22 cellular contexts compared by ENCODE assay signal in the genomic region with DNA sequence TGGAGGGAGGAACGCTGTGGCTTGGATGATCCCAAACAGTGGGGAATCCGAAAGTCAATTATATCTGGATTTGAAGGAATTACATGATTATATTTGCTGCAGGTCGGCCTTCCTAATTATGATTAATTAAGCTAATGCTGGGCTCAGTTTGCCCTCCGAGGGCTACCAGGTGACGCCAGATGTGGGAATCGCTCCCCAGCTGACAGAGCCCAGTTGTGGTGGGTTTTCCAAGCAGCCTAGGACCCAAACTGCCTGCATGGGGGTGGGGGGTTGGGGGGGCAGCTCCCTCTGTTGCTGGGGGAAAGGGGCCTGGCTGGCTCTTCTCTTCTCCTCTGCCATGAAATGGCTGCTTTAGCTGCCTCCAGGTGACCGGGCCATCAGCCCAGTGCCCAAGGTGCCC.
DNase-seq lines count a peak whose midpoint lies in the region; ATAC-seq and TF ChIP-seq lines count a peak whose summit lies in the region.
"Had no signal": no experiment of that assay in that cellular context is flagged by ENCODE, and none has a peak within 500 bp of the region (broad histone marks: within the 10 kb centered on the region; RNA-seq: fewer than 3 reads in every experiment).

No MANE protein-coding gene starts in this region.

- no peak for TF ChIP-seq CTCF in Caco-2 (IDR thresholded peaks at IDR 0.05; ENCODE audit: insufficient read depth in 1 of 2, low read depth in 1 of 2, low read length in 1 of 2, severe bottlenecking in 1 of 2, unreplicated experiment in 1 of 2)

- POLR2A ChIA-PET in activated naive CD8-positive, alpha-beta T cell treated with anti-CD3 and anti-CD28 coated beads, Interleukin-2, amount 10 ng/mL, durations not matched to agents 7 days and 5 days (lab: Charles Lee), result interaction anchor here (0.7 kb wide), 1 partner anchor 19 kb away, joined by 3 read pairs; no protein-coding TSS in a partner anchor
- POLR2A ChIA-PET in Caco-2 (lab: Charles Lee), result no interaction called here

- no peaks in the 10 kb centered on the region for H3K4me1 ChIP-seq in Caco-2
- H3K4me1 ChIP-seq: SJSA1 had no signal

- H3K9me3 Mint-ChIP-seq in activated naive CD8-positive, alpha-beta T cell treated with anti-CD3 and anti-CD28 coated beads, Interleukin-2, amount 10 ng/mL, durations not matched to agents 7 days and 5 days, result no peaks in the 10 kb centered on the region
- no peaks in the 10 kb centered on the region for H3K9me3 Mint-ChIP-seq in activated naive CD8-positive, alpha-beta T cell treated with anti-CD3 and anti-CD28 coated beads, Interleukin-2, amount 50 U/mL, for 24 hours
- peaks cover 2% of the 10 kb centered on the region for H3K9me3 Mint-ChIP-seq in memory B cell
- no peaks in the 10 kb centered on the region for H3K9me3 Mint-ChIP-seq in stimulated activated naive B cell treated with anti-CD40 and anti-IgM and Interleukin-4, amounts not matched to agents 10 μg/mL and 1 μg/mL and 100 μg/mL, for 72 hours
- H3K9me3 Mint-ChIP-seq in Caco-2 (ENCODE audit: unreplicated experiment), result no peaks in the 10 kb centered on the region

- H3K36me3 ChIP-seq in Caco-2 (ENCODE audit: control insufficient read depth, insufficient read depth, low read length), result no peaks in the 10 kb centered on the region
- H3K36me3 ChIP-seq: SJSA1 had no signal

- intact Hi-C loops in Caco-2 (cut with micrococcal nuclease; ENCODE audit: unreplicated experiment), result no loop called here

- H3K4me3 Mint-ChIP-seq in activated naive CD8-positive, alpha-beta T cell treated with anti-CD3 and anti-CD28 coated beads, Interleukin-2, amount 10 ng/mL, durations not matched to agents 7 days and 5 days, result no peak overlapping the region
- no peak overlapping the region for H3K4me3 Mint-ChIP-seq in activated naive CD8-positive, alpha-beta T cell treated with anti-CD3 and anti-CD28 coated beads, Interleukin-2, amount 50 U/mL, for 24 hours
- peak overlapping the region; percentile 30 for H3K4me3 Mint-ChIP-seq in memory B cell
- no peak overlapping the region for H3K4me3 Mint-ChIP-seq in stimulated activated naive B cell treated with anti-CD40 and anti-IgM and Interleukin-4, amounts not matched to agents 10 μg/mL and 1 μg/mL and 100 μg/mL, for 72 hours
- H3K4me3 Mint-ChIP-seq in Caco-2 (ENCODE audit: unreplicated experiment), result no peak overlapping the region
- H3K4me3 Mint-ChIP-seq: CD14-positive monocyte had no signal

- no peak for ATAC-seq in activated naive CD8-positive, alpha-beta T cell treated with anti-CD3 and anti-CD28 coated beads, Interleukin-2, amount 10 ng/mL, durations not matched to agents 7 days and 5 days (ENCODE audit: low read depth)
- ATAC-seq in activated naive CD8-positive, alpha-beta T cell treated with anti-CD3 and anti-CD28 coated beads, Interleukin-2, amount 50 U/mL, for 24 hours, result no peak
- ATAC-seq in memory B cell (ENCODE audit: low read depth), result no peak
- ATAC-seq in stimulated activated naive B cell treated with anti-CD40 and anti-IgM and Interleukin-4, amounts not matched to agents 10 μg/mL and 1 μg/mL and 100 μg/mL, for 72 hours (replicated peaks), result no peak

- no peaks in the 10 kb centered on the region for H3K27me3 ChIP-seq in Caco-2 (replicated peaks; ENCODE audit: control insufficient read depth, insufficient read depth, low read length)
- H3K27me3 ChIP-seq: SJSA1 had no signal

- H3K27ac Mint-ChIP-seq in activated naive CD8-positive, alpha-beta T cell treated with anti-CD3 and anti-CD28 coated beads, Interleukin-2, amount 10 ng/mL, durations not matched to agents 7 days and 5 days, result peak overlapping the region; percentile 68
- H3K27ac Mint-ChIP-seq in activated naive CD8-positive, alpha-beta T cell treated with anti-CD3 and anti-CD28 coated beads, Interleukin-2, amount 50 U/mL, for 24 hours, result no peak overlapping the region
- H3K27ac Mint-ChIP-seq in memory B cell (peak overlapping the region; percentile 38), Caco-2 (ENCODE audit: unreplicated experiment) (no peak overlapping the region)
- peak overlapping the region; percentile 51 for H3K27ac Mint-ChIP-seq in stimulated activated naive B cell treated with anti-CD40 and anti-IgM and Interleukin-4, amounts not matched to agents 10 μg/mL and 1 μg/mL and 100 μg/mL, for 72 hours
- H3K27ac Mint-ChIP-seq: CD14-positive monocyte had no signal

- no peak overlapping the region for H3K4me3 ChIP-seq in Caco-2 (ENCODE audit: low read depth, low read length)
- H3K4me3 ChIP-seq: SJSA1 had no signal

- peaks cover 8% of the 10 kb centered on the region for H3K4me1 Mint-ChIP-seq in activated naive CD8-positive, alpha-beta T cell treated with anti-CD3 and anti-CD28 coated beads, Interleukin-2, amount 10 ng/mL, durations not matched to agents 7 days and 5 days
- H3K4me1 Mint-ChIP-seq in activated naive CD8-positive, alpha-beta T cell treated with anti-CD3 and anti-CD28 coated beads, Interleukin-2, amount 50 U/mL, for 24 hours, result peaks cover 17% of the 10 kb centered on the region
- H3K4me1 Mint-ChIP-seq in memory B cell (peaks cover 38% of the 10 kb centered on the region), Caco-2 (ENCODE audit: low read depth, unreplicated experiment) (no peaks in the 10 kb centered on the region)
- peaks cover 38 to 57% of the 10 kb centered on the region in 2 donors for H3K4me1 Mint-ChIP-seq in stimulated activated naive B cell treated with anti-CD40 and anti-IgM and Interleukin-4, amounts not matched to agents 10 μg/mL and 1 μg/mL and 100 μg/mL, for 72 hours
- H3K4me1 Mint-ChIP-seq: CD14-positive monocyte had no signal

- CTCF ChIA-PET in Caco-2 (lab: Charles Lee), result no interaction called here

- H3K36me3 Mint-ChIP-seq in activated naive CD8-positive, alpha-beta T cell treated with anti-CD3 and anti-CD28 coated beads, Interleukin-2, amount 10 ng/mL, durations not matched to agents 7 days and 5 days, result no peaks in the 10 kb centered on the region
- no peaks in the 10 kb centered on the region for H3K36me3 Mint-ChIP-seq in activated naive CD8-positive, alpha-beta T cell treated with anti-CD3 and anti-CD28 coated beads, Interleukin-2, amount 50 U/mL, for 24 hours (ENCODE audit: low read depth)
- H3K36me3 Mint-ChIP-seq in memory B cell, result peaks cover 3% of the 10 kb centered on the region
- no peaks in the 10 kb centered on the region for H3K36me3 Mint-ChIP-seq in stimulated activated naive B cell treated with anti-CD40 and anti-IgM and Interleukin-4, amounts not matched to agents 10 μg/mL and 1 μg/mL and 100 μg/mL, for 72 hours
- no peaks in the 10 kb centered on the region for H3K36me3 Mint-ChIP-seq in Caco-2 (ENCODE audit: insufficient read depth, unreplicated experiment)
- H3K36me3 Mint-ChIP-seq: CD14-positive monocyte had no signal

- H3K9me3 ChIP-seq in Caco-2, result no peaks in the 10 kb centered on the region
- H3K9me3 ChIP-seq: SJSA1 had no signal

- DNase-seq in activated naive CD8-positive, alpha-beta T cell treated with anti-CD3 and anti-CD28 coated beads, Interleukin-2, amount 10 ng/mL, durations not matched to agents 7 days and 5 days, result no peak
- DNase-seq in activated naive CD8-positive, alpha-beta T cell treated with anti-CD3 and anti-CD28 coated beads, Interleukin-2, amount 50 U/mL, for 24 hours, result no peak
- DNase-seq in NCI-H82 (lab: John Stamatoyannopoulos, UW) (peak; percentile 88), memory B cell (ENCODE audit: low spot score in 2 of 2) (no peak), NCI-H2171 treated with DMSO at 0.1 percent for 48 hours (lab: John Stamatoyannopoulos, UW) (no peak), Caco-2 (no peak), LoVo (ENCODE audit: low spot score) (no peak)
- no peak for DNase-seq in stimulated activated naive B cell treated with anti-CD40 and anti-IgM and Interleukin-4, amounts not matched to agents 10 μg/mL and 1 μg/mL and 100 μg/mL, for 72 hours
- DNase-seq: 8988T; DMS79; HCEC 1CT; MM.1S; NCI-H1048; NCI-H1417 treated with DMSO at 0.1 percent for 48 hours; NCI-H187; NCI-H2107; NCI-H2227 treated with DMSO at 0.1 percent for 48 hours; NCI-H510A; NK-92 treated with Interleukin-12 subunit alpha and Interleukin-12 subunit beta, amount 100 ng/mL, for 24 hours; OCI-M1 had no signal

- BruUV-seq in Caco-2 (replicated peaks; lab: Mats Ljungman, UMichigan), result no TSS peak

- peaks cover 5% of the 10 kb centered on the region for H3K27me3 Mint-ChIP-seq in activated naive CD8-positive, alpha-beta T cell treated with anti-CD3 and anti-CD28 coated beads, Interleukin-2, amount 10 ng/mL, durations not matched to agents 7 days and 5 days
- no peaks in the 10 kb centered on the region for H3K27me3 Mint-ChIP-seq in activated naive CD8-positive, alpha-beta T cell treated with anti-CD3 and anti-CD28 coated beads, Interleukin-2, amount 50 U/mL, for 24 hours
- peaks cover 4% of the 10 kb centered on the region for H3K27me3 Mint-ChIP-seq in memory B cell
- peaks cover 0 to 9% of the 10 kb centered on the region in 2 donors for H3K27me3 Mint-ChIP-seq in stimulated activated naive B cell treated with anti-CD40 and anti-IgM and Interleukin-4, amounts not matched to agents 10 μg/mL and 1 μg/mL and 100 μg/mL, for 72 hours
- H3K27me3 Mint-ChIP-seq in Caco-2 (ENCODE audit: insufficient read depth, unreplicated experiment), result peaks cover 25% of the 10 kb centered on the region

Comparison
In these comparisons a context has a peak if more than half of its experiments do, and no peak if none do; other contexts are left out.
1. H3K27ac Mint-ChIP-seq: peak in activated naive CD8-positive, alpha-beta T cell treated with anti-CD3 and anti-CD28 coated beads, Interleukin-2, amount 10 ng/mL, durations not matched to agents 7 days and 5 days (single experiment), memory B cell (single experiment) and stimulated activated naive B cell treated with anti-CD40 and anti-IgM and Interleukin-4, amounts not matched to agents 10 μg/mL and 1 μg/mL and 100 μg/mL, for 72 hours (single experiment); none in activated naive CD8-positive, alpha-beta T cell treated with anti-CD3 and anti-CD28 coated beads, Interleukin-2, amount 50 U/mL, for 24 hours (single experiment) and Caco-2 (single experiment).